ENCODE assay signal across 9 cellular contexts in genomic region chr13:80361883-80362327, GRCh38. TPM values are rescaled to one million over a fixed set of nuclear protein-coding genes. Genes with fewer than 3 reads are reported as not detected.
DNase-seq lines count a peak whose midpoint lies in the region; ATAC-seq, FAIRE-seq and TF ChIP-seq lines count a peak whose summit lies in the region.
"Had no signal": no experiment of that assay in that cellular context is flagged by ENCODE, and none has a peak within 500 bp of the region (broad histone marks: within the 10 kb centered on the region; RNA-seq: fewer than 3 reads in every experiment).

No MANE protein-coding gene starts in this region.

- ATAC-seq in GM19397 (IDR thresholded peaks at IDR 0.05; ENCODE audit: unreplicated experiment) (peak; percentile 92), HG03565 (IDR thresholded peaks at IDR 0.05; ENCODE audit: unreplicated experiment) (peak; percentile 71), GM12878 (peak; percentile 96)
- ATAC-seq in natural killer cell treated with Interleukin-12 subunit alpha and Interleukin-12 subunit beta and Interleukin-15 and Interleukin-18, amount 100 ng/mL, for 72 hours, result peak; percentile 64 to 79

- SMC1A ChIA-PET in GM12878 (lab: Charles Lee; ENCODE audit: uncharacterized antibody, unreplicated experiment), result interaction anchor here (0.5 to 8.0 kb wide), 20 partner anchors 10 to 690 kb away, joined by 3 to 360 read pairs (median 4); partner anchors contain the start of gene SPRY2

- H3K27me3 ChIP-seq in Caco-2 (replicated peaks; ENCODE audit: control insufficient read depth, insufficient read depth, low read length) (no peaks in the 10 kb centered on the region), GM12878 (replicated peaks in 1 of 2; ENCODE audit: control insufficient read depth in 2 of 2, insufficient read depth in 2 of 2, low read length in 1 of 2) (no peaks in the 10 kb centered on the region)

- peak overlapping the region; percentile 33 for H3K27ac Mint-ChIP-seq in Caco-2 (ENCODE audit: unreplicated experiment)
- H3K27ac Mint-ChIP-seq in natural killer cell treated with Interleukin-12 subunit alpha and Interleukin-12 subunit beta and Interleukin-15 and Interleukin-18, amount 100 ng/mL, for 72 hours, result no peak overlapping the region
- H3K27ac Mint-ChIP-seq: activated naive CD8-positive, alpha-beta T cell had no signal

- no peaks in the 10 kb centered on the region for H3K36me3 Mint-ChIP-seq in Caco-2 (ENCODE audit: insufficient read depth, unreplicated experiment)
- H3K36me3 Mint-ChIP-seq in natural killer cell treated with Interleukin-12 subunit alpha and Interleukin-12 subunit beta and Interleukin-15 and Interleukin-18, amount 100 ng/mL, for 72 hours, result no peaks in the 10 kb centered on the region
- H3K36me3 Mint-ChIP-seq: activated naive CD8-positive, alpha-beta T cell had no signal

- no peak for TF ChIP-seq POLR2A in GM12878 (IDR thresholded peaks at IDR 0.05; ENCODE audit: low read depth, low read length)

- DNase-seq in Caco-2 (peak; percentile 42 to 74), GM12878 (ENCODE audit: low read depth, low spot score) (no peak), NCI-H1436 treated with DMSO at 0.1 percent for 48 hours (lab: John Stamatoyannopoulos, UW) (no peak), hepatic stellate cell (ENCODE audit: low spot score) (no peak)
- DNase-seq in natural killer cell treated with Interleukin-12 subunit alpha and Interleukin-12 subunit beta and Interleukin-15 and Interleukin-18, amount 100 ng/mL, for 72 hours (ENCODE audit: low spot score), result no peak
- no peak for DNase-seq in activated CD4-positive, alpha-beta T cell treated with anti-CD3 and anti-CD28 coated beads for 48 hours

- H3K4me1 ChIP-seq in Caco-2 (peaks cover 26% of the 10 kb centered on the region), GM12878 (ENCODE audit: control insufficient read depth, insufficient read depth, low read length) (no peaks in the 10 kb centered on the region)

- H3K4me3 Mint-ChIP-seq in Caco-2 (ENCODE audit: unreplicated experiment), result no peak overlapping the region
- no peak overlapping the region for H3K4me3 Mint-ChIP-seq in natural killer cell treated with Interleukin-12 subunit alpha and Interleukin-12 subunit beta and Interleukin-15 and Interleukin-18, amount 100 ng/mL, for 72 hours
- H3K4me3 Mint-ChIP-seq: activated naive CD8-positive, alpha-beta T cell had no signal

- in situ Hi-C loops in GM12878 (cut with MboI), result loop anchor here (5.0 to 10.0 kb wide), 2 partner anchors 580 to 687 kb away; no protein-coding TSS in a partner anchor

- H3K9me3 ChIP-seq in Caco-2 (no peaks in the 10 kb centered on the region), GM12878 (replicated peaks; ENCODE audit: control insufficient read depth, insufficient read depth, low read length) (no peaks in the 10 kb centered on the region)

- H3K9me3 Mint-ChIP-seq in Caco-2 (ENCODE audit: unreplicated experiment), result no peaks in the 10 kb centered on the region
- H3K9me3 Mint-ChIP-seq in natural killer cell treated with Interleukin-12 subunit alpha and Interleukin-12 subunit beta and Interleukin-15 and Interleukin-18, amount 100 ng/mL, for 72 hours, result no peaks in the 10 kb centered on the region

- H3K4me2 ChIP-seq in GM12878 (ENCODE audit: control insufficient read depth, insufficient read depth), result no peak overlapping the region

- TF ChIP-seq CTCF in Caco-2 (IDR thresholded peaks at IDR 0.05; ENCODE audit: insufficient read depth in 1 of 2, low read depth in 1 of 2, low read length in 1 of 2, severe bottlenecking in 1 of 2, unreplicated experiment in 1 of 2) (no peak), GM12878 (IDR thresholded peaks at IDR 0.05 in 2 of 3, conservative IDR thresholded peaks at IDR 0.05 in 1 of 3; ENCODE audit: control insufficient read depth in 2 of 3, extremely low read depth in 1 of 3, insufficient read depth in 1 of 3, low read depth in 3 of 3, low read length in 3 of 3) (peak in 2 of 3 experiments; percentile 29 to 35; a peak in 1 of 6 replicates)

- FAIRE-seq in GM12878 (lab: Jason Lieb, UNC), result peak; percentile 57

- intact Hi-C loops in Caco-2 (cut with micrococcal nuclease; ENCODE audit: unreplicated experiment), result loop anchor here (1.0 kb wide), 1 partner anchor 19 kb away; no protein-coding TSS in a partner anchor
- intact Hi-C loops in GM12878 (cut with micrococcal nuclease; ENCODE audit: unreplicated experiment), result loop anchor here (1.0 to 2.0 kb wide), 2 partner anchors 19 to 683 kb away; no protein-coding TSS in a partner anchor

- no peaks in the 10 kb centered on the region for H3K27me3 Mint-ChIP-seq in Caco-2 (ENCODE audit: insufficient read depth, unreplicated experiment)
- H3K27me3 Mint-ChIP-seq in natural killer cell treated with Interleukin-12 subunit alpha and Interleukin-12 subunit beta and Interleukin-15 and Interleukin-18, amount 100 ng/mL, for 72 hours, result no peaks in the 10 kb centered on the region
- H3K27me3 Mint-ChIP-seq: activated naive CD8-positive, alpha-beta T cell had no signal

- H4K20me1 ChIP-seq in GM12878 (ENCODE audit: control insufficient read depth, insufficient read depth), result no peaks in the 10 kb centered on the region

- CTCF ChIA-PET in Caco-2 (lab: Charles Lee) (interaction anchor here (1.0 to 1.7 kb wide), 4 partner anchors 19 to 731 kb away, joined by 3 to 6 read pairs (median 4); partner anchors contain the start of gene SPRY2), GM12878 (lab: Yijun Ruan, JAX) (interaction anchor here (0.8 to 5.5 kb wide), 15 partner anchors 16 to 731 kb away, joined by 3 to 228 read pairs (median 4); partner anchors contain the start of gene SPRY2)

- peaks cover 16% of the 10 kb centered on the region for H3K4me1 Mint-ChIP-seq in Caco-2 (ENCODE audit: low read depth, unreplicated experiment)
- peaks cover 5 to 9% of the 10 kb centered on the region in 2 donors for H3K4me1 Mint-ChIP-seq in natural killer cell treated with Interleukin-12 subunit alpha and Interleukin-12 subunit beta and Interleukin-15 and Interleukin-18, amount 100 ng/mL, for 72 hours (ENCODE audit: low read depth in 2 of 2)

- peak in 1 of 2 experiments; percentile 41; a peak in 1 of 4 replicates for TF ChIP-seq EP300 in GM12878 (IDR thresholded peaks at IDR 0.05; ENCODE audit: borderline replicate concordance in 1 of 2, control insufficient read depth in 1 of 2, low read depth in 2 of 2, low read length in 2 of 2)

- no peak overlapping the region for H3K27ac ChIP-seq in GM12878 (ENCODE audit: control insufficient read depth, insufficient read depth)

- POLR2A ChIA-PET in Caco-2 (lab: Charles Lee), result no interaction called here
- POLR2A ChIA-PET in GM12878 (lab: Charles Lee), result interaction anchor here (0.9 to 5.0 kb wide), 6 partner anchors 16 to 549 kb away, joined by 3 to 147 read pairs (median 4); partner anchors contain the start of gene SPRY2

- no TSS peak for BruUV-seq in Caco-2 (replicated peaks; lab: Mats Ljungman, UMichigan)
- BruUV-seq in GM12878 (replicated peaks; lab: Mats Ljungman, UMichigan), result no TSS peak

- RAD21 ChIA-PET in GM12878 (lab: Charles Lee; ENCODE audit: unreplicated experiment), result interaction anchor here (1.0 to 5.5 kb wide), 14 partner anchors 17 to 683 kb away, joined by 3 to 347 read pairs (median 5); partner anchors contain the start of gene SPRY2

- no peaks in the 10 kb centered on the region for H3K79me2 ChIP-seq in GM12878 (ENCODE audit: control insufficient read depth, insufficient read depth, low read length)

- H3K4me3 ChIP-seq in Caco-2 (ENCODE audit: low read depth, low read length) (no peak overlapping the region), GM12878 (no peak overlapping the region)

- H3K9ac ChIP-seq in GM12878 (ENCODE audit: control insufficient read depth, insufficient read depth, low read length), result no peak overlapping the region

- no peak overlapping the region for H2AFZ ChIP-seq in GM12878 (ENCODE audit: control insufficient read depth, low read depth, low read length)

- WGBS in GM12878 (ENCODE audit: insufficient coverage, insufficient replicate concordance, low lambda C conversion rate, missing lambda C conversion rate), result 5% methylated on average over 2 of the region's 2 CpGs

- peak; percentile 49; the same call in 1 of the 2 replicates for TF ChIP-seq RAD21 in GM12878 (IDR thresholded peaks at IDR 0.05; ENCODE audit: insufficient read depth, low read depth, low read length)

- H3K36me3 ChIP-seq in Caco-2 (ENCODE audit: control insufficient read depth, insufficient read depth, low read length) (no peaks in the 10 kb centered on the region), GM12878 (ENCODE audit: control insufficient read depth in 2 of 2, insufficient read depth in 2 of 2, low read length in 1 of 2) (no peaks in the 10 kb centered on the region)

TF ChIP-seq in GM12878, 131 proteins besides CTCF, POLR2A, EP300 and RAD21 (continues in another document):
- peak; percentile 71; the same call in 1 of the 2 replicates for TF ChIP-seq MTA2 (IDR thresholded peaks at IDR 0.05; ENCODE audit: low read depth)
- TF ChIP-seq RFX5 (IDR thresholded peaks at IDR 0.05; ENCODE audit: low read depth, low read length), result no peak
- TF ChIP-seq ETV6 (conservative IDR thresholded peaks at IDR 0.05 in 1 of 2, IDR thresholded peaks at IDR 0.05 in 1 of 2; ENCODE audit: borderline replicate concordance in 1 of 2, low read depth in 1 of 2), result no peak
- 0 out of 2 replicates have a peak, but pooled peaks have one; percentile 37 for TF ChIP-seq GATAD2B (conservative IDR thresholded peaks at IDR 0.05; ENCODE audit: low read depth)

RNA-seq across cellular contexts. Expression of gene SPRY2, which starts 21.0 kb away (rescaled TPM):
- total RNA-seq in Caco-2 (2022), result 28.9 and 32.4 TPM in 2 replicates
- 36.0 and 37.1 TPM in 2 replicates for total RNA-seq in GM12878 (2013; cell fraction: nucleolus; rRNA removed)
- total RNA-seq in GM12878 (2014; rRNA removed), result 10.0 TPM in 2 replicates
- total RNA-seq in GM12878 (2014; rRNA removed; fragmentation: Illumina TruSeq; extraction: Trizol), result 8.2 and 8.5 TPM in 2 replicates
- total RNA-seq in GM12878 (2021), result 19.5 and 19.8 TPM in 2 replicates
- 1.4 TPM for polyA plus RNA-seq in GM12878 (2011; ENCODE audit: low read depth)
- 73.3 and 82.1 TPM in 2 replicates for polyA plus RNA-seq in GM12878 (2011; rRNA removed)
- 90.8 and 109 TPM in 2 replicates for polyA plus RNA-seq in GM12878 (2011; cell fraction: cytosol; rRNA removed)
- 115 and 120 TPM in 2 replicates for polyA plus RNA-seq in GM12878 (2011; cell fraction: nucleus; rRNA removed)
- polyA plus RNA-seq in GM12878 (2012), result 1.5 and 2.1 TPM in 2 replicates
- polyA plus RNA-seq in GM12878 (2014; fragmentation: Illumina TruSeq; extraction: Trizol), result 15.1 and 17.0 TPM in 2 replicates
- 1 to 10 TPM; 5.3 to 7.1 TPM for polyA plus RNA-seq in GM12878 (2014; fragmentation: Nextera tagmentation; extraction: Ambion mirVana)
- polyA plus RNA-seq in GM12878 (2014; rRNA removed), result 14.0 and 14.5 TPM in 2 replicates
- 1 to 10 TPM; 1.8 to 2.1 TPM for polyA plus RNA-seq in GM12878 (2016; fragmentation: Nextera tagmentation; extraction: Ambion mirVana)
- polyA minus RNA-seq in GM12878 (2011; rRNA and poly(A)+ RNA removed), result 147 and 158 TPM in 2 replicates
- 34.2 and 41.2 TPM in 2 replicates for polyA minus RNA-seq in GM12878 (2011; cell fraction: cytosol; rRNA and poly(A)+ RNA removed)
- 88.0 and 122 TPM in 2 replicates for polyA minus RNA-seq in GM12878 (2011; cell fraction: nucleus; rRNA and poly(A)+ RNA removed)
- total RNA-seq in natural killer cell treated with Interleukin-12 subunit alpha and Interleukin-12 subunit beta and Interleukin-15 and Interleukin-18, amount 100 ng/mL, for 72 hours, result 1 to 10 TPM; 2.1 to 2.6 TPM

Comparison
In these comparisons a context has a peak if more than half of its experiments do, and no peak if none do; other contexts are left out.
1. DNase-seq: peak in Caco-2 (2 of 2); none in GM12878 (single experiment), natural killer cell treated with Interleukin-12 subunit alpha and Interleukin-12 subunit beta and Interleukin-15 and Interleukin-18, amount 100 ng/mL, for 72 hours (single experiment), activated CD4-positive, alpha-beta T cell treated with anti-CD3 and anti-CD28 coated beads for 48 hours (single experiment), NCI-H1436 treated with DMSO at 0.1 percent for 48 hours (single experiment) and hepatic stellate cell (single experiment).
2. CTCF ChIP-seq: peak in GM12878 (2 of 3); none in Caco-2 (0 of 2).
3. Peak in every context shown above with its lines, with median percentiles within 50 percentile points of each other: ATAC-seq.